ENCODE assay signal across 20 cellular contexts in genomic region chr3:64395490-64395889, GRCh38.
"Had no signal": no experiment of that assay in that cellular context is flagged by ENCODE, and none has a peak within 500 bp of the region (broad histone marks: within the 10 kb centered on the region; RNA-seq: fewer than 3 reads in every experiment).

No MANE protein-coding gene starts in this region.

- H3K36me3 ChIP-seq: brain microvascular endothelial cell, Peyer's patch had no signal

- H3K4me3 ChIP-seq: Peyer's patch had no signal

- ATAC-seq: activated CD8-positive, alpha-beta T cell treated with anti-CD3 and anti-CD28 coated beads, Interleukin-2, amount 10 ng/mL, durations not matched to agents 7 days and 5 days; activated naive CD8-positive, alpha-beta T cell treated with anti-CD3 and anti-CD28 coated beads, Interleukin-2, amount 50 U/mL, for 24 hours; WTC11 had no signal

- H3K4me1 ChIP-seq: Peyer's patch had no signal

- H3K9me3 ChIP-seq: Peyer's patch had no signal

- DNase-seq: activated CD4-positive, alpha-beta T cell treated with anti-CD3 and anti-CD28 coated beads for 48 hours; activated CD4-positive, alpha-beta T cell treated with anti-CD3 and anti-CD28 coated beads, Interleukin-2, amount 50 U/mL, for 4 hours; activated CD4-positive, CD25-positive, alpha-beta regulatory T cell treated with anti-CD3 and anti-CD28 coated beads, Interleukin-2, amount 50 U/mL, for 72 hours; activated CD8-positive, alpha-beta memory T cell treated with anti-CD3 and anti-CD28 coated beads, Interleukin-2, amount 50 U/mL, for 48 hours; activated CD8-positive, alpha-beta T cell treated with anti-CD3 and anti-CD28 coated beads, Interleukin-2, amount 10 ng/mL, durations not matched to agents 7 days and 5 days; activated naive CD8-positive, alpha-beta T cell treated with anti-CD3 and anti-CD28 coated beads, Interleukin-2, amount 50 U/mL, for 24 hours; activated T-cell treated with anti-CD3 and anti-CD28 coated beads, Interleukin-2, amount 50 U/mL, for 1 hour; amniotic stem cell; brain microvascular endothelial cell; cerebellar nuclear complex; KG1; NCI-H1092; NCI-H1417 treated with DMSO at 0.1 percent for 48 hours; NCI-H1694; NCI-H2081; NCI-H446; NCI-H524; Peyer's patch; SHP77 treated with DMSO at 0.1 percent for 48 hours had no signal

- H3K27me3 ChIP-seq: brain microvascular endothelial cell, Peyer's patch had no signal

- H3K27ac ChIP-seq: brain microvascular endothelial cell, Peyer's patch had no signal
